27 cellular contexts compared by ENCODE assay signal in genomic region chr20:37165031-37165430, GRCh38.
"Had no signal": no experiment of that assay in that cellular context is flagged by ENCODE, and none has a peak within 500 bp of the region (broad histone marks: within the 10 kb centered on the region; RNA-seq: fewer than 3 reads in every experiment).

No MANE protein-coding gene starts in this region.

- H3K27me3 Mint-ChIP-seq: effector memory CD8-positive, alpha-beta T cell; naive B cell had no signal

- H3K4me1 ChIP-seq: colonic mucosa, esophagus squamous epithelium, foreskin keratinocyte, heart right ventricle, left lung, lower lobe of right lung had no signal

- FAIRE-seq: endometrium, frontal cortex, islet of Langerhans, keratinocyte had no signal

- H3K4me1 Mint-ChIP-seq: endodermal cell had no signal

- H3K4me3 Mint-ChIP-seq: dendritic cell treated with granulocyte-macrophage colony-stimulating factor and Interleukin-4, amounts not matched to agents 40 ng/mL and 50 ng/mL, for 4 days; effector memory CD8-positive, alpha-beta T cell; endodermal cell; mesothelial cell of epicardium; naive B cell had no signal

- H3K27me3 ChIP-seq: colonic mucosa, esophagus squamous epithelium, heart right ventricle, left lung had no signal

- DNase-seq: colonic mucosa; cortex of kidney; effector CD8-positive, alpha-beta T cell; effector memory CD8-positive, alpha-beta T cell; endodermal cell; erythroblast; esophagus squamous epithelium; foreskin keratinocyte; glutamatergic neuron; head of caudate nucleus; heart right ventricle; hippocampal formation; left cardiac atrium; left lung; left ventricle myocardium superior; lower lobe of right lung; mesenchymal stem cell; mucosa of descending colon; naive B cell had no signal

- ATAC-seq: effector memory CD8-positive, alpha-beta T cell; esophagus mucosa; foreskin keratinocyte; heart right ventricle; left cardiac atrium; left lung; left ventricle myocardium superior; lower lobe of right lung; mucosa of descending colon had no signal

- H3K36me3 ChIP-seq: colonic mucosa, lower lobe of right lung had no signal

- H3K27ac ChIP-seq: colonic mucosa, epithelial cell of prostate, esophagus squamous epithelium, foreskin keratinocyte, heart right ventricle, left lung, lower lobe of right lung had no signal

- H3K27ac Mint-ChIP-seq: dendritic cell treated with granulocyte-macrophage colony-stimulating factor and Interleukin-4, amounts not matched to agents 40 ng/mL and 50 ng/mL, for 4 days; effector memory CD8-positive, alpha-beta T cell; endodermal cell; mesothelial cell of epicardium; naive B cell had no signal

- H3K9me3 Mint-ChIP-seq: dendritic cell treated with granulocyte-macrophage colony-stimulating factor and Interleukin-4, amounts not matched to agents 40 ng/mL and 50 ng/mL, for 4 days; effector memory CD8-positive, alpha-beta T cell; endodermal cell; mesothelial cell of epicardium; naive B cell had no signal

- H3K9me3 ChIP-seq: colonic mucosa, esophagus squamous epithelium, heart right ventricle, left lung, lower lobe of right lung, mucosa of descending colon had no signal

- H3K4me3 ChIP-seq: colonic mucosa, esophagus squamous epithelium, heart right ventricle, left lung, lower lobe of right lung, mucosa of descending colon had no signal
